ENCODE assay signal across 1 cellular context in genomic region chr17:1649116-1649843, GRCh38.
TF ChIP-seq lines count a peak whose summit lies in the region.

No MANE protein-coding gene starts in this region.

TF ChIP-seq in K562, 482 proteins besides CTCF, POLR2A, EP300 and RAD21 (continued from another document):
- TF ChIP-seq, protein P1, sequence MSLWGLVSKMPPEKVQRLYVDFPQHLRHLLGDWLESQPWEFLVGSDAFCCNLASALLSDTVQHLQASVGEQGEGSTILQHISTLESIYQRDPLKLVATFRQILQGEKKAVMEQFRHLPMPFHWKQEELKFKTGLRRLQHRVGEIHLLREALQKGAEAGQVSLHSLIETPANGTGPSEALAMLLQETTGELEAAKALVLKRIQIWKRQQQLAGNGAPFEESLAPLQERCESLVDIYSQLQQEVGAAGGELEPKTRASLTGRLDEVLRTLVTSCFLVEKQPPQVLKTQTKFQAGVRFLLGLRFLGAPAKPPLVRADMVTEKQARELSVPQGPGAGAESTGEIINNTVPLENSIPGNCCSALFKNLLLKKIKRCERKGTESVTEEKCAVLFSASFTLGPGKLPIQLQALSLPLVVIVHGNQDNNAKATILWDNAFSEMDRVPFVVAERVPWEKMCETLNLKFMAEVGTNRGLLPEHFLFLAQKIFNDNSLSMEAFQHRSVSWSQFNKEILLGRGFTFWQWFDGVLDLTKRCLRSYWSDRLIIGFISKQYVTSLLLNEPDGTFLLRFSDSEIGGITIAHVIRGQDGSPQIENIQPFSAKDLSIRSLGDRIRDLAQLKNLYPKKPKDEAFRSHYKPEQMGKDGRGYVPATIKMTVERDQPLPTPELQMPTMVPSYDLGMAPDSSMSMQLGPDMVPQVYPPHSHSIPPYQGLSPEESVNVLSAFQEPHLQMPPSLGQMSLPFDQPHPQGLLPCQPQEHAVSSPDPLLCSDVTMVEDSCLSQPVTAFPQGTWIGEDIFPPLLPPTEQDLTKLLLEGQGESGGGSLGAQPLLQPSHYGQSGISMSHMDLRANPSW (CRISPR knock-in tag; IDR thresholded peaks at IDR 0.05), result 0 out of 2 replicates have a peak, but pooled peaks have one; percentile 42
- peak; percentile 80; the same call in 1 of the 2 replicates for TF ChIP-seq ZBTB7A (IDR thresholded peaks at IDR 0.05; ENCODE audit: borderline replicate concordance, control insufficient read depth, low read depth, low read length)
- peak; percentile 61 for TF ChIP-seq TBP (optimal IDR thresholded peaks at IDR 0.05; ENCODE audit: low read depth, low read length)
- TF ChIP-seq TARDBP (IDR thresholded peaks at IDR 0.05), result no peak
- no peak for TF ChIP-seq SMARCA4 (IDR thresholded peaks at IDR 0.05)
- TF ChIP-seq NR1H2 (CRISPR knock-in tag; IDR thresholded peaks at IDR 0.05), result peak; percentile 27; the same call in 1 of the 2 replicates
- no peak for TF ChIP-seq FOXM1 (IDR thresholded peaks at IDR 0.05; ENCODE audit: low read depth)
- peak; percentile 79; the same call in 1 of the 2 replicates for TF ChIP-seq FOXM1 (CRISPR knock-in tag; IDR thresholded peaks at IDR 0.05; ENCODE audit: low read depth)
- TF ChIP-seq, protein P2, sequence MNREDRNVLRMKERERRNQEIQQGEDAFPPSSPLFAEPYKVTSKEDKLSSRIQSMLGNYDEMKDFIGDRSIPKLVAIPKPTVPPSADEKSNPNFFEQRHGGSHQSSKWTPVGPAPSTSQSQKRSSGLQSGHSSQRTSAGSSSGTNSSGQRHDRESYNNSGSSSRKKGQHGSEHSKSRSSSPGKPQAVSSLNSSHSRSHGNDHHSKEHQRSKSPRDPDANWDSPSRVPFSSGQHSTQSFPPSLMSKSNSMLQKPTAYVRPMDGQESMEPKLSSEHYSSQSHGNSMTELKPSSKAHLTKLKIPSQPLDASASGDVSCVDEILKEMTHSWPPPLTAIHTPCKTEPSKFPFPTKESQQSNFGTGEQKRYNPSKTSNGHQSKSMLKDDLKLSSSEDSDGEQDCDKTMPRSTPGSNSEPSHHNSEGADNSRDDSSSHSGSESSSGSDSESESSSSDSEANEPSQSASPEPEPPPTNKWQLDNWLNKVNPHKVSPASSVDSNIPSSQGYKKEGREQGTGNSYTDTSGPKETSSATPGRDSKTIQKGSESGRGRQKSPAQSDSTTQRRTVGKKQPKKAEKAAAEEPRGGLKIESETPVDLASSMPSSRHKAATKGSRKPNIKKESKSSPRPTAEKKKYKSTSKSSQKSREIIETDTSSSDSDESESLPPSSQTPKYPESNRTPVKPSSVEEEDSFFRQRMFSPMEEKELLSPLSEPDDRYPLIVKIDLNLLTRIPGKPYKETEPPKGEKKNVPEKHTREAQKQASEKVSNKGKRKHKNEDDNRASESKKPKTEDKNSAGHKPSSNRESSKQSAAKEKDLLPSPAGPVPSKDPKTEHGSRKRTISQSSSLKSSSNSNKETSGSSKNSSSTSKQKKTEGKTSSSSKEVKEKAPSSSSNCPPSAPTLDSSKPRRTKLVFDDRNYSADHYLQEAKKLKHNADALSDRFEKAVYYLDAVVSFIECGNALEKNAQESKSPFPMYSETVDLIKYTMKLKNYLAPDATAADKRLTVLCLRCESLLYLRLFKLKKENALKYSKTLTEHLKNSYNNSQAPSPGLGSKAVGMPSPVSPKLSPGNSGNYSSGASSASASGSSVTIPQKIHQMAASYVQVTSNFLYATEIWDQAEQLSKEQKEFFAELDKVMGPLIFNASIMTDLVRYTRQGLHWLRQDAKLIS (CRISPR knock-in tag; IDR thresholded peaks at IDR 0.05), result peak; percentile 0; the same call in 1 of the 2 replicates
- no peak for TF ChIP-seq CUX1 (CRISPR knock-in tag; IDR thresholded peaks at IDR 0.05)
